7 cellular contexts compared by ENCODE assay signal in genomic region chr17:49993423-49994037, GRCh38. TPM values are rescaled to one million over a fixed set of nuclear protein-coding genes. Genes with fewer than 3 reads are reported as not detected.
DNase-seq lines count a peak whose midpoint lies in the region; ATAC-seq and TF ChIP-seq lines count a peak whose summit lies in the region.

No MANE protein-coding gene starts in this region.

- H3K4me1 Mint-ChIP-seq in osteocyte (ENCODE audit: unreplicated experiment): peaks cover 29% of the 10 kb centered on the region

- POLR2A ChIA-PET in HEK293 (lab: Yijun Ruan, JAX): interaction anchor here (0.7 kb wide), 1 partner anchor 10 kb away, joined by 14 read pairs; no protein-coding TSS in a partner anchor

- H3K27me3 Mint-ChIP-seq in osteocyte (ENCODE audit: unreplicated experiment): peaks cover 70% of the 10 kb centered on the region

- ATAC-seq in foreskin keratinocyte (peak; percentile 7), GM18873 (IDR thresholded peaks at IDR 0.05; ENCODE audit: low FRiP score, unreplicated experiment) (no peak)

- H3K4me3 Mint-ChIP-seq in osteocyte (ENCODE audit: unreplicated experiment): peak overlapping the region; percentile 66

- H3K4me1 ChIP-seq in HEK293 (ENCODE audit: control insufficient read depth, insufficient read depth, low read length) (peaks cover 4% of the 10 kb centered on the region), foreskin keratinocyte (no peaks in the 10 kb centered on the region)

- DNase-seq in activated CD4-positive, alpha-beta T cell treated with anti-CD3 and anti-CD28 coated beads, Interleukin-2, amount 50 U/mL, for 48 hours: peak; percentile 42 to 49
- peak in 1 of 2 donors; percentile 39 for DNase-seq in foreskin keratinocyte
- DNase-seq in osteocyte (ENCODE audit: extremely low spot score, unreplicated experiment): no peak
- DNase-seq in OCI-M1 (lab: John Stamatoyannopoulos, UW): no peak
- DNase-seq in HT-29 (ENCODE audit: low spot score): no peak

- H3K27ac Mint-ChIP-seq in osteocyte (ENCODE audit: unreplicated experiment): peak overlapping the region; percentile 27

- H3K4me3 ChIP-seq in HEK293 (ENCODE audit: low read depth, low read length): peak overlapping the region; percentile 12

- TF ChIP-seq CTCF in HEK293 (tag by site-specific recombination; IDR thresholded peaks at IDR 0.05): no peak
- no peak for TF ChIP-seq CTCF in foreskin keratinocyte (conservative IDR thresholded peaks at IDR 0.05)
- TF ChIP-seq CTCF in osteocyte (IDR thresholded peaks at IDR 0.05): no peak

- no peaks in the 10 kb centered on the region for H3K36me3 Mint-ChIP-seq in osteocyte (ENCODE audit: unreplicated experiment)

- H3K9me3 ChIP-seq in HEK293 (ENCODE audit: control insufficient read depth, insufficient read depth, low read depth, low read length): no peaks in the 10 kb centered on the region

- no peaks in the 10 kb centered on the region for H3K36me3 ChIP-seq in HEK293 (ENCODE audit: control insufficient read depth in 2 of 2, insufficient read depth in 1 of 2, low read length in 2 of 2)

- peaks cover 26% of the 10 kb centered on the region for H3K27me3 ChIP-seq in foreskin keratinocyte

- H3K27ac ChIP-seq in HEK293 (ENCODE audit: extremely low read depth, low read depth, low read length) (no peak overlapping the region), foreskin keratinocyte (no peak overlapping the region)

- CTCF ChIA-PET in HEK293 (lab: Yijun Ruan, JAX): interaction anchor here (1.0 to 9.8 kb wide), 3 partner anchors 27 to 133 kb away, joined by 3 to 196 read pairs (median 3); no protein-coding TSS in a partner anchor

- H3K9me3 Mint-ChIP-seq in osteocyte (ENCODE audit: unreplicated experiment): no peaks in the 10 kb centered on the region

TF ChIP-seq in HEK293, 187 proteins besides CTCF, POLR2A, EP300 and RAD21:
- TF ChIP-seq ZNF629 (tag by site-specific recombination; IDR thresholded peaks at IDR 0.05) (no peak), ZNF664 (tag by site-specific recombination; IDR thresholded peaks at IDR 0.05) (no peak), ZFHX2 (tag by site-specific recombination; conservative IDR thresholded peaks at IDR 0.05) (no peak), PRDM4 (tag by site-specific recombination; IDR thresholded peaks at IDR 0.05) (no peak), ZFP37 (tag by site-specific recombination; IDR thresholded peaks at IDR 0.05) (no peak), ZNF174 (tag by site-specific recombination; IDR thresholded peaks at IDR 0.05) (no peak), MZF1 (tag by site-specific recombination; IDR thresholded peaks at IDR 0.05; ENCODE audit: borderline replicate concordance) (no peak), ZSCAN30 (tag by site-specific recombination; IDR thresholded peaks at IDR 0.05) (no peak), ZNF140 (tag by site-specific recombination; IDR thresholded peaks at IDR 0.05) (no peak), ZNF266 (tag by site-specific recombination; IDR thresholded peaks at IDR 0.05; ENCODE audit: low read depth) (no peak), HIC1 (tag by site-specific recombination; IDR thresholded peaks at IDR 0.05) (no peak), ZSCAN23 (tag by site-specific recombination; IDR thresholded peaks at IDR 0.05) (no peak), REST (tag by site-specific recombination; IDR thresholded peaks at IDR 0.05) (no peak), ZNF24 (tag by site-specific recombination; IDR thresholded peaks at IDR 0.05) (no peak), ZNF239 (tag by site-specific recombination; IDR thresholded peaks at IDR 0.05) (no peak), ZNF274 (IDR thresholded peaks at IDR 0.05; ENCODE audit: low read length) (no peak), ZNF274 (tag by site-specific recombination; IDR thresholded peaks at IDR 0.05; ENCODE audit: borderline replicate concordance) (no peak), ZNF214 (tag by site-specific recombination; IDR thresholded peaks at IDR 0.05; ENCODE audit: borderline replicate concordance) (no peak), KLF10 (tag by site-specific recombination; IDR thresholded peaks at IDR 0.05) (no peak), ZNF837 (tag by site-specific recombination; IDR thresholded peaks at IDR 0.05) (no peak)

RNA-seq across cellular contexts. Expression of gene DLX3, which starts 1.5 kb away (rescaled TPM):
- 1.2 and 1.3 TPM in 2 replicates for total RNA-seq in foreskin keratinocyte
- 1.7 and 1.9 TPM in 2 replicates for polyA plus RNA-seq in foreskin keratinocyte
- not detected in 2 replicates for total RNA-seq in osteocyte
- not detected in 2 replicates for total RNA-seq in HT-29 (2014; rRNA removed; shearing (Covaris generic))

RNA-seq across cellular contexts. Expression of gene DLX4, which starts 24.5 kb away (rescaled TPM):
- 0.14 TPM in 1 of 2 replicates, not detected in the other for total RNA-seq in foreskin keratinocyte
- polyA plus RNA-seq in foreskin keratinocyte: 0.19 and 0.23 TPM in 2 replicates
- total RNA-seq in osteocyte: not detected in 2 replicates
- 0.51 and 1.1 TPM in 2 replicates for total RNA-seq in HT-29 (2014; rRNA removed; shearing (Covaris generic))

Comparison
In these comparisons a context has a peak if more than half of its experiments do, and no peak if none do; other contexts are left out.
1. DNase-seq: peak in activated CD4-positive, alpha-beta T cell treated with anti-CD3 and anti-CD28 coated beads, Interleukin-2, amount 50 U/mL, for 48 hours (2 of 2); none in osteocyte (single experiment), OCI-M1 (single experiment) and HT-29 (single experiment).